In the genomic region with DNA sequence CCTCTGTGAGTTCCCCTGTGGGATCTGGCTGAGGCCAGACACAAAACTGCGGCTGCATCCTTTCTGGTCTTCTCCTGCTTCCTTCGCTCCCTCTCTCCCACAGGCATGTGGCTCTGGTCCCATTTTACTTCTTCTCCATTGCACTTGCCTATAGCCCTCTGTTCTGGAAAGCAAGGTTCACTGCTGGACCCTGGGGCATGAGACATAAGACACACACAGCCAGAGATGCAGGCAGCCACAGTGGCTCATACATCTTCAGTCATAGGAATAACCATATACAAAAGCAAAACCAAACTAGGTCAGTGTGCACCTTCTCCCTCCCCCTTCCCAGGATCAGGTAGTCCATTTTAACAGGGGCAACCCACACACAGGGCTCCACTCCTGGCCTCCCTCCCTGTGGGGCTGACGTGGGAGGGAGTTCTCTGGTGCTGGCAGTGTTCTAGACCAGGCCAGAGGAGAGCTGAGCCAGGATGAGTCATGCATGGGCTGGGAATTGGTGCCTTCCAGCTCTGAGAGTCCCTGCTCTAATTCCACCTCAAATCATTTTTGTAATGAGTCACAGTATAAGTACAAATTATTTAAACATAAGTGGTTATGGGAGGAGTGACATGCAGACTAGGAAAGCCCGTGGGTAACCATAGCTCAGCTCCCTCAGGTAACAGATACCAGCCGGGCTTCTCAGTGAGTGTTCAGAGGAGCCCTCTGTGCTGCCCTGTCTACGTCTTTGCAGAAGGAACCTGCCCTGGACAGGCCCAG, we compare ENCODE assay signal across 9 cellular contexts. TPM values are rescaled to one million over a fixed set of nuclear protein-coding genes. Genes with fewer than 3 reads are reported as not detected.
DNase-seq lines count a peak whose midpoint lies in the region; ATAC-seq, FAIRE-seq and TF ChIP-seq lines count a peak whose summit lies in the region.
"Had no signal": no experiment of that assay in that cellular context is flagged by ENCODE, and none has a peak within 500 bp of the region (broad histone marks: within the 10 kb centered on the region; RNA-seq: fewer than 3 reads in every experiment).

No MANE protein-coding gene starts in this region.

- no peak overlapping the region for H3K27ac Mint-ChIP-seq in activated T-cell treated with anti-CD3 and anti-CD28 coated beads, Interleukin-2, amount 50 U/mL, for 72 hours

- H3K9me3 Mint-ChIP-seq in activated T-cell treated with anti-CD3 and anti-CD28 coated beads, Interleukin-2, amount 50 U/mL, for 72 hours, result no peaks in the 10 kb centered on the region

- TF ChIP-seq CTCF in D721Med (IDR thresholded peaks at IDR 0.05; ENCODE audit: insufficient read depth, missing control alignments), result no peak

- H3K27me3 Mint-ChIP-seq in activated T-cell treated with anti-CD3 and anti-CD28 coated beads, Interleukin-2, amount 50 U/mL, for 72 hours (ENCODE audit: low read depth), result no peaks in the 10 kb centered on the region

- intact Hi-C loops in left cardiac atrium (cut with DNase I), result loop anchor here in 1 of 2 donors (10.0 kb wide), 1 partner anchor 60 kb away; the partner anchor contains the start of gene ASIC2

- H3K36me3 Mint-ChIP-seq in activated T-cell treated with anti-CD3 and anti-CD28 coated beads, Interleukin-2, amount 50 U/mL, for 72 hours (ENCODE audit: insufficient read depth in 2 of 2), result no peaks in the 10 kb centered on the region

- no peaks in the 10 kb centered on the region for H3K4me1 Mint-ChIP-seq in activated T-cell treated with anti-CD3 and anti-CD28 coated beads, Interleukin-2, amount 50 U/mL, for 72 hours (ENCODE audit: low read depth)

- peak; percentile 37 to 70 for ATAC-seq in activated T-cell treated with anti-CD3 and anti-CD28 coated beads, Interleukin-2, amount 50 U/mL, for 72 hours (replicated peaks in 1 of 2)
- peak; percentile 95 to 99 for ATAC-seq in left cardiac atrium
- no peak for ATAC-seq in GM19023 (IDR thresholded peaks at IDR 0.05; ENCODE audit: unreplicated experiment)
- ATAC-seq in GM21515 (IDR thresholded peaks at IDR 0.05; ENCODE audit: unreplicated experiment), result no peak

- peak; percentile 31 for DNase-seq in GOT3 (lab: John Stamatoyannopoulos, UW)
- no peak for DNase-seq in activated T-cell treated with anti-CD3 and anti-CD28 coated beads, Interleukin-2, amount 50 U/mL, for 72 hours
- DNase-seq in left cardiac atrium, result peak; percentile 80
- DNase-seq in smooth muscle cell of the brain vasculature (ENCODE audit: low read depth, low spot score), result peak; percentile 24
- DNase-seq in GF-D8 (lab: John Stamatoyannopoulos, UW), result no peak
- DNase-seq in D721Med (ENCODE audit: insufficient read length, low spot score), result no peak

- no peak overlapping the region for H3K4me3 Mint-ChIP-seq in activated T-cell treated with anti-CD3 and anti-CD28 coated beads, Interleukin-2, amount 50 U/mL, for 72 hours

- no peak for FAIRE-seq in D721Med (lab: Jason Lieb, UNC)

RNA-seq across cellular contexts. Expression of gene ASIC2, which starts 58.0 kb away (rescaled TPM):
- not detected for total RNA-seq in activated T-cell treated with anti-CD3 and anti-CD28 coated beads, Interleukin-2, amount 50 U/mL, for 72 hours
- under 1 TPM in 1 of 2 donors, not detected in 1; 0.08 TPM for total RNA-seq in left cardiac atrium
- total RNA-seq: SJCRH30 had no signal

Comparison
In these comparisons a context has a peak if more than half of its experiments do, and no peak if none do; other contexts are left out.
1. DNase-seq: peak in GOT3 (single experiment), left cardiac atrium (single experiment) and smooth muscle cell of the brain vasculature (single experiment); none in activated T-cell treated with anti-CD3 and anti-CD28 coated beads, Interleukin-2, amount 50 U/mL, for 72 hours (0 of 2), GF-D8 (single experiment) and D721Med (single experiment).
2. ATAC-seq: peak in activated T-cell treated with anti-CD3 and anti-CD28 coated beads, Interleukin-2, amount 50 U/mL, for 72 hours (2 of 2) and left cardiac atrium (2 of 2); none in GM19023 (single experiment) and GM21515 (single experiment).